13 cellular contexts compared by ENCODE assay signal in genomic region chr12:92356405-92356804, GRCh38.
DNase-seq lines count a peak whose midpoint lies in the region; ATAC-seq and TF ChIP-seq lines count a peak whose summit lies in the region.
"Had no signal": no experiment of that assay in that cellular context is flagged by ENCODE, and none has a peak within 500 bp of the region (broad histone marks: within the 10 kb centered on the region; RNA-seq: fewer than 3 reads in every experiment).

No MANE protein-coding gene starts in this region.

- H3K27ac Mint-ChIP-seq in activated T-helper 2 cell treated with anti-CD3 and anti-CD28 coated beads, Interferon-gamma antibody, Interleukin-2, Interleukin-4, amounts not matched to agents 10 μg/mL and 5 μg/mL and 100 μg/mL, durations not matched to agents 14 hours and 24 hours and 36 hours: no peak overlapping the region

- H3K9me3 Mint-ChIP-seq in activated T-helper 2 cell treated with anti-CD3 and anti-CD28 coated beads, Interferon-gamma antibody, Interleukin-2, Interleukin-4, amounts not matched to agents 10 μg/mL and 5 μg/mL and 100 μg/mL, durations not matched to agents 14 hours and 24 hours and 36 hours: peaks cover 53% of the 10 kb centered on the region
- H3K9me3 Mint-ChIP-seq: nephron had no signal

- H3K27ac ChIP-seq in BLaER1 treated with 17β-estradiol and CSF1 and Interleukin-3, amounts not matched to agents 10 nM and 100 nM: no peak overlapping the region
- H3K27ac ChIP-seq in OCI-LY1 (ENCODE audit: low read depth, low read length, poor library complexity, severe bottlenecking): peak overlapping the region; percentile 0
- H3K27ac ChIP-seq: psoas muscle, SK-N-MC had no signal

- peaks cover 47% of the 10 kb centered on the region for H3K36me3 Mint-ChIP-seq in activated T-helper 2 cell treated with anti-CD3 and anti-CD28 coated beads, Interferon-gamma antibody, Interleukin-2, Interleukin-4, amounts not matched to agents 10 μg/mL and 5 μg/mL and 100 μg/mL, durations not matched to agents 14 hours and 24 hours and 36 hours (ENCODE audit: low read depth)

- TF ChIP-seq CTCF in GM12865 (IDR thresholded peaks at IDR 0.05; ENCODE audit: insufficient read depth, low read depth, low read length, missing control alignments) (no peak), OCI-LY1 (IDR thresholded peaks at IDR 0.05; ENCODE audit: low read length) (no peak)

- H3K27me3 ChIP-seq in BLaER1 treated with 17β-estradiol and CSF1 and Interleukin-3, amounts not matched to agents 10 nM and 100 nM: no peaks in the 10 kb centered on the region
- no peaks in the 10 kb centered on the region for H3K27me3 ChIP-seq in OCI-LY1 (ENCODE audit: insufficient read depth, low read length)

- H3K4me2 ChIP-seq in BLaER1 treated with 17β-estradiol and CSF1 and Interleukin-3, amounts not matched to agents 10 nM and 100 nM: peak overlapping the region; percentile 20 to 62 (median 40); a peak in 19 of 22 replicates
- peak overlapping the region; percentile 28; the same call in 1 of the 2 replicates for H3K4me2 ChIP-seq in OCI-LY1 (ENCODE audit: low read length)

- DNase-seq in GM12865 (ENCODE audit: low read depth): peak; percentile 14
- DNase-seq in cerebellum (ENCODE audit: low spot score): peak; percentile 23
- DNase-seq in SW480 (ENCODE audit: low spot score): no peak
- no peak for DNase-seq in activated T-helper 2 cell treated with anti-CD3 and anti-CD28 coated beads, Interferon-gamma antibody, Interleukin-2, Interleukin-4, amounts not matched to agents 10 μg/mL and 5 μg/mL and 100 μg/mL, durations not matched to agents 14 hours and 24 hours and 36 hours (ENCODE audit: low spot score)
- DNase-seq in NCI-H187 (lab: John Stamatoyannopoulos, UW): no peak
- DNase-seq: CD4-positive, alpha-beta T cell; NCI-H226; psoas muscle had no signal

- no peaks in the 10 kb centered on the region for H3F3A ChIP-seq in OCI-LY1 (ENCODE audit: insufficient read depth, low read length)

- H3K9me3 ChIP-seq in BLaER1 treated with 17β-estradiol and CSF1 and Interleukin-3, amounts not matched to agents 10 nM and 100 nM (replicated peaks in 1 of 11): peaks cover 30 to 54% (median 41%) of the 10 kb centered on the region in 11 experiments; a peak in 21 of 22 replicates
- H3K9me3 ChIP-seq in OCI-LY1 (ENCODE audit: low read length): no peaks in the 10 kb centered on the region; the same call in 1 of the 2 replicates
- H3K9me3 ChIP-seq: psoas muscle had no signal

- ATAC-seq in HG02870 (IDR thresholded peaks at IDR 0.05; ENCODE audit: unreplicated experiment): no peak
- ATAC-seq: psoas muscle had no signal

- no peak overlapping the region for H3K9ac ChIP-seq in BLaER1 treated with 17β-estradiol and CSF1 and Interleukin-3, amounts not matched to agents 10 nM and 100 nM
- H3K9ac ChIP-seq in OCI-LY1 (ENCODE audit: low read length): no peak overlapping the region

- H3K4me1 Mint-ChIP-seq in activated T-helper 2 cell treated with anti-CD3 and anti-CD28 coated beads, Interferon-gamma antibody, Interleukin-2, Interleukin-4, amounts not matched to agents 10 μg/mL and 5 μg/mL and 100 μg/mL, durations not matched to agents 14 hours and 24 hours and 36 hours (ENCODE audit: low read depth): peaks cover 32% of the 10 kb centered on the region

- H3K9me2 ChIP-seq in OCI-LY1 (ENCODE audit: low read depth, low read length): no peaks in the 10 kb centered on the region

- peak overlapping the region; percentile 37; the same call in 1 of the 2 replicates for H2AFZ ChIP-seq in OCI-LY1 (ENCODE audit: low read length)

- H3K4me1 ChIP-seq in BLaER1 treated with 17β-estradiol and CSF1 and Interleukin-3, amounts not matched to agents 10 nM and 100 nM: peaks cover 19 to 29% (median 24%) of the 10 kb centered on the region in 10 experiments
- peaks cover 39% of the 10 kb centered on the region for H3K4me1 ChIP-seq in OCI-LY1 (ENCODE audit: insufficient read depth, low read length, severe bottlenecking)
- H3K4me1 ChIP-seq: psoas muscle had no signal

- no peaks in the 10 kb centered on the region for H3K79me2 ChIP-seq in OCI-LY1 (ENCODE audit: insufficient read depth, low read length)

- H3K27me3 Mint-ChIP-seq in activated T-helper 2 cell treated with anti-CD3 and anti-CD28 coated beads, Interferon-gamma antibody, Interleukin-2, Interleukin-4, amounts not matched to agents 10 μg/mL and 5 μg/mL and 100 μg/mL, durations not matched to agents 14 hours and 24 hours and 36 hours (ENCODE audit: low read depth): no peaks in the 10 kb centered on the region
- H3K27me3 Mint-ChIP-seq: CD4-positive, alpha-beta T cell had no signal

- intact Hi-C loops in activated T-helper 2 cell treated with anti-CD3 and anti-CD28 coated beads, Interferon-gamma antibody, Interleukin-2, Interleukin-4, amounts not matched to agents 10 μg/mL and 5 μg/mL and 100 μg/mL, durations not matched to agents 14 hours and 24 hours and 36 hours (cut with micrococcal nuclease): no loop called here

- no peak overlapping the region for H3K4me3 ChIP-seq in BLaER1 treated with 17β-estradiol and CSF1 and Interleukin-3, amounts not matched to agents 10 nM and 100 nM
- no peak overlapping the region for H3K4me3 ChIP-seq in GM12865 (ENCODE audit: low read depth, low read length)
- no peak overlapping the region for H3K4me3 ChIP-seq in OCI-LY1 (ENCODE audit: low read depth, low read length, poor library complexity, severe bottlenecking)
- H3K4me3 ChIP-seq: psoas muscle, SK-N-MC had no signal

- no peaks in the 10 kb centered on the region for H4K20me1 ChIP-seq in BLaER1 treated with 17β-estradiol and CSF1 and Interleukin-3, amounts not matched to agents 10 nM and 100 nM
- no peaks in the 10 kb centered on the region for H4K20me1 ChIP-seq in OCI-LY1 (ENCODE audit: insufficient read depth, low read length)

- H3K4me3 Mint-ChIP-seq in activated T-helper 2 cell treated with anti-CD3 and anti-CD28 coated beads, Interferon-gamma antibody, Interleukin-2, Interleukin-4, amounts not matched to agents 10 μg/mL and 5 μg/mL and 100 μg/mL, durations not matched to agents 14 hours and 24 hours and 36 hours (ENCODE audit: low read depth): no peak overlapping the region
- H3K4me3 Mint-ChIP-seq: nephron had no signal

- H3K36me3 ChIP-seq in BLaER1 treated with 17β-estradiol and CSF1 and Interleukin-3, amounts not matched to agents 10 nM and 100 nM: peaks cover 0 to 15% (median 0%) of the 10 kb centered on the region in 11 experiments; a peak in 2 of 22 replicates
- no peaks in the 10 kb centered on the region for H3K36me3 ChIP-seq in OCI-LY1 (ENCODE audit: insufficient read depth, low read length)

Comparison
In these comparisons a context has a peak if more than half of its experiments do, and no peak if none do; other contexts are left out.
1. DNase-seq: peak in GM12865 (single experiment) and cerebellum (single experiment); none in SW480 (single experiment), activated T-helper 2 cell treated with anti-CD3 and anti-CD28 coated beads, Interferon-gamma antibody, Interleukin-2, Interleukin-4, amounts not matched to agents 10 μg/mL and 5 μg/mL and 100 μg/mL, durations not matched to agents 14 hours and 24 hours and 36 hours (single experiment) and NCI-H187 (0 of 2).